ENCODE assay signal across 9 cellular contexts in the genomic region with DNA sequence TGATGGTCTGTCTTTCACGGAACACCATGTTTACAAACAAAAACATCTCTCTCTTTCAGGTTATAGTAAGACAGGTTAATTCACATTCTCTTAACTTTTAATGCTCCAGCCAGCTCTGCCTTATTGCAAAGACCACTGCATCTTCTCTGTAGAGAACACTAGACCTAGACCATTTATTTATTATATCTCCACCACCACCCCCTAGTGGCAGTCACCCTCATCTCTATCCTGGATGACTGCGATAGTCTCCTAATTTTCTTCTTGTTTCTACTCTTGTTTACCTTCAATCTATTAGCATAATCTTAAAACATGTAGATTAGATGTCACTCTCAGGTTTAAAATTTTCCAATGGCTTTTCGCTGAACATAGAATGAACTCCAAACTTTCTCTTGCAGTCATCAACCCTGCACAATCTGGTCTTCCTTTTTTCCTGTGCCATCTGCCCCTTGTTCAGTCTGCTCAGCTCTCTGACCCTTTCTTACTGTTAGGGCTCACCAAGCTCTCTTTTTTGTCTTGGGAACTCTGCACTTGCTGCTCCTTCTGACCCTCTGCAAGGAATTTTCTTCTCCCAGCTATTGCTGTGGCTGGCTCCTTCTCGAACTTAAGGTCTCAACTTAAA.
DNase-seq lines count a peak whose midpoint lies in the region; ATAC-seq and TF ChIP-seq lines count a peak whose summit lies in the region.
"Had no signal": no experiment of that assay in that cellular context is flagged by ENCODE, and none has a peak within 500 bp of the region (broad histone marks: within the 10 kb centered on the region; RNA-seq: fewer than 3 reads in every experiment).

No MANE protein-coding gene starts in this region.

- H3K4me1 Mint-ChIP-seq in neural crest cell = no peaks in the 10 kb centered on the region
- H3K4me1 Mint-ChIP-seq: B cell had no signal

- H3K4me3 Mint-ChIP-seq in neural crest cell = no peak overlapping the region
- H3K4me3 Mint-ChIP-seq: B cell had no signal

- peak; percentile 3 for DNase-seq in NCI-H1105 treated with DMSO at 0.1 percent for 48 hours (lab: John Stamatoyannopoulos, UW)
- DNase-seq in NCI-H1105 (lab: John Stamatoyannopoulos, UW) = no peak
- peak; percentile 36 for DNase-seq in NOMO-1 treated with DMSO at 0.1 percent for 48 hours (lab: John Stamatoyannopoulos, UW; ENCODE audit: unreplicated experiment)
- DNase-seq in dorsolateral prefrontal cortex = peak in 1 of 10 donors; percentile 29
- peak; percentile 20 for DNase-seq in neural crest cell (ENCODE audit: low read depth, low spot score)

- no peaks in the 10 kb centered on the region for H3K9me3 Mint-ChIP-seq in neural crest cell

- no peak overlapping the region for H3K4me3 ChIP-seq in dorsolateral prefrontal cortex

- peaks cover 0 to 18% (median 0%) of the 10 kb centered on the region in 45 donors for H3K27me3 ChIP-seq in dorsolateral prefrontal cortex

- TF ChIP-seq CTCF in dorsolateral prefrontal cortex (IDR thresholded peaks at IDR 0.05 in 54 of 56, conservative IDR thresholded peaks at IDR 0.05 in 2 of 56; ENCODE audit: low read depth in 1 of 56, partially characterized antibody in 56 of 56) = peak; percentile 15 to 72 (median 53)
- peak; percentile 68 for TF ChIP-seq CTCF in neural crest cell (conservative IDR thresholded peaks at IDR 0.05)

- intact Hi-C loops in dorsolateral prefrontal cortex (cut with DNase I) = loop anchor here (5.0 to 10.0 kb wide), 2 partner anchors 83 to 86 kb away; no protein-coding TSS in a partner anchor

- H3K27ac ChIP-seq in dorsolateral prefrontal cortex = no peak overlapping the region

- ATAC-seq in HG02610 (IDR thresholded peaks at IDR 0.05; ENCODE audit: unreplicated experiment) (peak; percentile 61), GM21381 (IDR thresholded peaks at IDR 0.05; ENCODE audit: unreplicated experiment) (no peak)
- no peak for ATAC-seq in activated CD4-positive, CD25-positive, alpha-beta regulatory T cell treated with anti-CD3 and anti-CD28 coated beads, Interleukin-2, amount 50 U/mL, for 24 hours

- no peak overlapping the region for H3K27ac Mint-ChIP-seq in neural crest cell (ENCODE audit: unreplicated experiment)
- H3K27ac Mint-ChIP-seq: B cell had no signal

- no peaks in the 10 kb centered on the region for H3K36me3 Mint-ChIP-seq in neural crest cell (ENCODE audit: low read depth)

- peaks cover 8% of the 10 kb centered on the region for H3K27me3 Mint-ChIP-seq in neural crest cell (ENCODE audit: low read depth)
